In genomic region chr5:59654691-59655090, GRCh38 we compare ENCODE assay signal across 25 cellular contexts.
"Had no signal": no experiment of that assay in that cellular context is flagged by ENCODE, and none has a peak within 500 bp of the region (broad histone marks: within the 10 kb centered on the region; RNA-seq: fewer than 3 reads in every experiment).

No MANE protein-coding gene starts in this region.

- H3K27me3 ChIP-seq: dorsolateral prefrontal cortex, esophagus squamous epithelium, gastroesophageal sphincter, heart left ventricle, hepatocyte, left lung had no signal

- H3K9me3 ChIP-seq: esophagus squamous epithelium, gastroesophageal sphincter, heart left ventricle, left lung, lower lobe of right lung, mucosa of descending colon had no signal

- H3K27ac ChIP-seq: coronary artery, dorsolateral prefrontal cortex, epithelial cell of prostate, esophagus squamous epithelium, gastroesophageal sphincter, heart left ventricle, hepatocyte, left lung, lower lobe of right lung had no signal

- H3K36me3 ChIP-seq: esophagus squamous epithelium, gastroesophageal sphincter, heart left ventricle, left lung, lower lobe of right lung had no signal

- H3K4me3 ChIP-seq: coronary artery, dorsolateral prefrontal cortex, esophagus squamous epithelium, gastroesophageal sphincter, heart left ventricle, hepatocyte, left lung, lower lobe of right lung, mucosa of descending colon had no signal

- H3K4me1 ChIP-seq: esophagus squamous epithelium, gastroesophageal sphincter, heart left ventricle, left lung, lower lobe of right lung had no signal

- H3K4me2 ChIP-seq: hepatocyte had no signal

- DNase-seq: dermis blood vessel endothelial cell; dorsolateral prefrontal cortex; effector CD4-positive, alpha-beta T cell; effector memory CD4-positive, alpha-beta T cell; erythroblast; esophagus squamous epithelium; foreskin fibroblast; heart left ventricle; hypothalamus; immature natural killer cell; left cardiac atrium; left lung; left ventricle myocardium superior; lower lobe of right lung; mesendoderm; mucosa of descending colon; naive B cell had no signal

- FAIRE-seq: endothelial cell of umbilical vein, frontal cortex, keratinocyte had no signal

- ATAC-seq: esophagus mucosa, gastroesophageal sphincter, heart left ventricle, left cardiac atrium, left lung, left ventricle myocardium superior, lower lobe of right lung, mucosa of descending colon had no signal
